ENCODE assay signal across 1 cellular context in genomic region chr3:143239026-143239425, GRCh38.
TF ChIP-seq lines count a peak whose summit lies in the region.

No MANE protein-coding gene starts in this region.

TF ChIP-seq in endothelial cell of umbilical vein, 7 proteins besides CTCF, POLR2A, EP300 and RAD21 (continued from another document):
- TF ChIP-seq EZH2 (IDR thresholded peaks at IDR 0.05; ENCODE audit: borderline replicate concordance, low read depth, low read length, severe bottlenecking), result no peak
TF ChIP-seq in endothelial cell of umbilical vein: peak in this region for 1.
